14 cellular contexts compared by ENCODE assay signal in genomic region chr7:69814421-69814962, GRCh38.
DNase-seq lines count a peak whose midpoint lies in the region; ATAC-seq and TF ChIP-seq lines count a peak whose summit lies in the region.
"Had no signal": no experiment of that assay in that cellular context is flagged by ENCODE, and none has a peak within 500 bp of the region (broad histone marks: within the 10 kb centered on the region; RNA-seq: fewer than 3 reads in every experiment).

No MANE protein-coding gene starts in this region.

- H3K27me3 ChIP-seq in SK-N-SH (ENCODE audit: insufficient read depth) (no peaks in the 10 kb centered on the region), trophoblast cell (ENCODE audit: insufficient read depth, low read length) (no peaks in the 10 kb centered on the region)

- H3K27ac ChIP-seq in SK-N-SH (ENCODE audit: low read depth in 2 of 2, low read length in 1 of 2) (peak overlapping the region in 1 of 2 experiments; percentile 41; a peak in 2 of 4 replicates), trophoblast cell (ENCODE audit: low read depth, low read length) (no peak overlapping the region)

- H3F3A ChIP-seq in SK-N-SH (replicated peaks; ENCODE audit: insufficient read depth) = no peaks in the 10 kb centered on the region

- H3K4me1 ChIP-seq in SK-N-SH (ENCODE audit: control insufficient read depth in 1 of 2, insufficient read depth in 2 of 2, low read depth in 1 of 2, low read length in 1 of 2) = peaks cover 13 to 53% of the 10 kb centered on the region in 2 experiments; a peak in 3 of 4 replicates
- peaks cover 22 to 33% of the 10 kb centered on the region in 2 experiments for H3K4me1 ChIP-seq in trophoblast cell (ENCODE audit: control insufficient read depth in 1 of 2, insufficient read depth in 2 of 2, low read length in 2 of 2)

- H3K4me3 ChIP-seq in AG10803 (ENCODE audit: low read length) = peak overlapping the region; percentile 31; the same call in 1 of the 2 replicates
- H3K4me3 ChIP-seq in SK-N-SH (ENCODE audit: low read depth in 2 of 2, low read length in 1 of 2) = no peak overlapping the region
- no peak overlapping the region for H3K4me3 ChIP-seq in trophoblast cell (ENCODE audit: low read depth, low read length)

- WGBS in SK-N-SH (ENCODE audit: low lambda C conversion rate) = 74% methylated on average over 14 of the region's 14 CpGs
- WGBS in trophoblast cell (ENCODE audit: extremely low coverage, insufficient coverage, insufficient read length) = no CpG with 5 or more reads among the region's 14 CpGs

- DNase-seq in AG10803 (ENCODE audit: low read depth) = peak; percentile 95
- no peak for DNase-seq in SK-N-SH
- DNase-seq in glutamatergic neuron = no peak
- DNase-seq in trophoblast cell = peak in 1 of 2 donors; percentile 38
- no peak for DNase-seq in stimulated activated CD4-positive, alpha-beta T cell treated with anti-CD3 and anti-CD28 coated beads, Interleukin-12 subunit alpha, Interleukin-12 subunit beta, amount 100 ng/mL, for 4 hours
- no peak for DNase-seq in activated T-cell treated with anti-CD3 and anti-CD28 coated beads, Interleukin-2, amount 50 U/mL, for 48 hours
- no peak for DNase-seq in NCI-H526 (lab: John Stamatoyannopoulos, UW)
- DNase-seq: activated CD8-positive, alpha-beta memory T cell treated with anti-CD3 and anti-CD28 coated beads for 24 hours; activated naive CD8-positive, alpha-beta T cell treated with anti-CD3 and anti-CD28 coated beads, Interleukin-2, amount 10 ng/mL, durations not matched to agents 7 days and 5 days; erythroblast; NCI-H82; T-cell had no signal

- POLR2A ChIA-PET in SK-N-SH (lab: Yijun Ruan, JAX) = no interaction called here

- H3K4me3 Mint-ChIP-seq in glutamatergic neuron (ENCODE audit: unreplicated experiment) = no peak overlapping the region
- H3K4me3 Mint-ChIP-seq: activated naive CD8-positive, alpha-beta T cell treated with anti-CD3 and anti-CD28 coated beads, Interleukin-2, amount 10 ng/mL, durations not matched to agents 7 days and 5 days; CD14-positive monocyte; T-cell had no signal

- H3K27ac Mint-ChIP-seq in glutamatergic neuron (ENCODE audit: unreplicated experiment) = peak overlapping the region; percentile 7
- H3K27ac Mint-ChIP-seq: activated naive CD8-positive, alpha-beta T cell treated with anti-CD3 and anti-CD28 coated beads, Interleukin-2, amount 10 ng/mL, durations not matched to agents 7 days and 5 days; CD14-positive monocyte; T-cell had no signal

- H2BK5ac ChIP-seq in trophoblast cell (ENCODE audit: low read depth, low read length, poor library complexity) = peak overlapping the region; percentile 43

- H3K79me2 ChIP-seq in SK-N-SH (ENCODE audit: insufficient read depth) = peaks cover 3% of the 10 kb centered on the region; the same call in 1 of the 2 replicates
- no peaks in the 10 kb centered on the region for H3K79me2 ChIP-seq in trophoblast cell (ENCODE audit: control insufficient read depth, insufficient read depth, low read length, poor library complexity)

- H3K14ac ChIP-seq in trophoblast cell (ENCODE audit: low read length) = peak overlapping the region; percentile 50

- no peak for ATAC-seq in HG03039 (IDR thresholded peaks at IDR 0.05; ENCODE audit: unreplicated experiment)
- ATAC-seq: T-cell had no signal

- peaks cover 7% of the 10 kb centered on the region for H3K79me1 ChIP-seq in trophoblast cell (ENCODE audit: low read length)

- no peak overlapping the region for H4K12ac ChIP-seq in trophoblast cell (ENCODE audit: low read depth, low read length)

- no peak overlapping the region for H2AK5ac ChIP-seq in trophoblast cell (ENCODE audit: low read length)

- peak overlapping the region; percentile 96 for H2BK12ac ChIP-seq in trophoblast cell (ENCODE audit: low read length)

- H3K36me3 ChIP-seq in SK-N-SH (replicated peaks in 1 of 2; ENCODE audit: control insufficient read depth in 1 of 2, insufficient read depth in 2 of 2, low read length in 1 of 2) (no peaks in the 10 kb centered on the region), trophoblast cell (ENCODE audit: control insufficient read depth in 1 of 2, insufficient read depth in 2 of 2, low read length in 2 of 2) (no peaks in the 10 kb centered on the region)

- H3K36me3 Mint-ChIP-seq in glutamatergic neuron (ENCODE audit: unreplicated experiment) = peaks cover 5% of the 10 kb centered on the region
- H3K36me3 Mint-ChIP-seq: activated naive CD8-positive, alpha-beta T cell treated with anti-CD3 and anti-CD28 coated beads, Interleukin-2, amount 10 ng/mL, durations not matched to agents 7 days and 5 days; CD14-positive monocyte; T-cell had no signal

- H3K9me3 Mint-ChIP-seq in glutamatergic neuron (ENCODE audit: unreplicated experiment) = peaks cover 7% of the 10 kb centered on the region
- H3K9me3 Mint-ChIP-seq: activated naive CD8-positive, alpha-beta T cell treated with anti-CD3 and anti-CD28 coated beads, Interleukin-2, amount 10 ng/mL, durations not matched to agents 7 days and 5 days; CD14-positive monocyte; T-cell had no signal

- H3K9ac ChIP-seq in SK-N-SH (no peak overlapping the region), trophoblast cell (ENCODE audit: low read length) (no peak overlapping the region)

- H2AFZ ChIP-seq in SK-N-SH (ENCODE audit: low read depth) (no peak overlapping the region), trophoblast cell (ENCODE audit: insufficient read depth, low read length, poor library complexity) (no peak overlapping the region)

- peak overlapping the region; percentile 72 for H4K91ac ChIP-seq in trophoblast cell (ENCODE audit: low read depth, low read length)

- H2BK120ac ChIP-seq in trophoblast cell (ENCODE audit: insufficient read depth, low read length, poor library complexity) = peak overlapping the region; percentile 55

- peaks cover 6% of the 10 kb centered on the region for H3K27me3 Mint-ChIP-seq in glutamatergic neuron (ENCODE audit: unreplicated experiment)
- H3K27me3 Mint-ChIP-seq: activated naive CD8-positive, alpha-beta T cell treated with anti-CD3 and anti-CD28 coated beads, Interleukin-2, amount 10 ng/mL, durations not matched to agents 7 days and 5 days; T-cell had no signal

- H3K9me3 ChIP-seq in SK-N-SH (no peaks in the 10 kb centered on the region), trophoblast cell (ENCODE audit: insufficient read depth, low read depth, low read length) (no peaks in the 10 kb centered on the region)

- peak in 1 of 2 experiments; percentile 79; a peak in 1 of 4 replicates for TF ChIP-seq EP300 in SK-N-SH (IDR thresholded peaks at IDR 0.05; ENCODE audit: borderline replicate concordance in 1 of 2, low read depth in 1 of 2, low read length in 1 of 2)

- H3K23ac ChIP-seq in trophoblast cell (ENCODE audit: low read length) = no peak overlapping the region

- H3K9me2 ChIP-seq in SK-N-SH = no peaks in the 10 kb centered on the region

- H3K4me1 Mint-ChIP-seq in glutamatergic neuron (ENCODE audit: low read depth, unreplicated experiment) = peaks cover 71% of the 10 kb centered on the region
- H3K4me1 Mint-ChIP-seq: activated naive CD8-positive, alpha-beta T cell treated with anti-CD3 and anti-CD28 coated beads, Interleukin-2, amount 10 ng/mL, durations not matched to agents 7 days and 5 days; CD14-positive monocyte; T-cell had no signal

- H4K20me1 ChIP-seq in SK-N-SH (ENCODE audit: insufficient read depth) = no peaks in the 10 kb centered on the region; the same call in 1 of the 2 replicates

- no peak for TF ChIP-seq RAD21 in SK-N-SH (IDR thresholded peaks at IDR 0.05; ENCODE audit: low read length)

- CTCF ChIA-PET in SK-N-SH (lab: Yijun Ruan, JAX) = interaction anchor here (0.7 to 1.1 kb wide), 4 partner anchors 9 to 48 kb away, joined by 3 to 4 read pairs (median 3); no protein-coding TSS in a partner anchor

- no peak overlapping the region for H3K18ac ChIP-seq in trophoblast cell (ENCODE audit: low read length)

- H3K4me2 ChIP-seq in SK-N-SH (no peak overlapping the region), trophoblast cell (ENCODE audit: low read length) (peak overlapping the region; percentile 42)

- TF ChIP-seq CTCF in AG10803 (conservative IDR thresholded peaks at IDR 0.05; ENCODE audit: low read length) (no peak), SK-N-SH (IDR thresholded peaks at IDR 0.05) (no peak), glutamatergic neuron (IDR thresholded peaks at IDR 0.05; ENCODE audit: partially characterized antibody, unreplicated experiment) (no peak)

- H4K8ac ChIP-seq in trophoblast cell (ENCODE audit: low read depth, low read length) = no peak overlapping the region

- H3K4ac ChIP-seq in trophoblast cell (ENCODE audit: low read depth, low read length) = no peak overlapping the region

TF ChIP-seq in SK-N-SH, 30 proteins besides CTCF, POLR2A, EP300 and RAD21 (continues in another document):
- no peak for TF ChIP-seq ZBTB33 (IDR thresholded peaks at IDR 0.05; ENCODE audit: borderline replicate concordance, low read depth)
- TF ChIP-seq GABPA (IDR thresholded peaks at IDR 0.05; ENCODE audit: low read depth) = no peak
- TF ChIP-seq RCOR1 (IDR thresholded peaks at IDR 0.05; ENCODE audit: low read length) = no peak
- TF ChIP-seq SIN3A (IDR thresholded peaks at IDR 0.05; ENCODE audit: borderline replicate concordance, low read depth, low read length) = 0 out of 2 replicates have a peak, but pooled peaks have one; percentile 32
- no peak for TF ChIP-seq CHD2 (IDR thresholded peaks at IDR 0.05; ENCODE audit: low read length, partially characterized antibody)
- peak; percentile 66; the same call in 1 of the 2 replicates for TF ChIP-seq PBX3 (IDR thresholded peaks at IDR 0.05)
- TF ChIP-seq FOXJ3 (CRISPR knock-in tag; IDR thresholded peaks at IDR 0.05) = no peak
